In genomic region chr19:1002600-1002999, GRCh38 we compare ENCODE assay signal across 16 cellular contexts. TPM values are rescaled to one million over a fixed set of nuclear protein-coding genes. Genes with fewer than 3 reads are reported as not detected.
A peak's percentile ranks its signal among the peaks of the same experiment; 100 is the strongest.
DNase-seq lines count a peak whose midpoint lies in the region; ATAC-seq and TF ChIP-seq lines count a peak whose summit lies in the region.
"Had no signal": no experiment of that assay in that cellular context is flagged by ENCODE, and none has a peak within 500 bp of the region (broad histone marks: within the 10 kb centered on the region; RNA-seq: fewer than 3 reads in every experiment).

No MANE protein-coding gene starts in this region.

- H3K27ac Mint-ChIP-seq in activated T-cell treated with anti-CD3 and anti-CD28 coated beads, Interleukin-2, amount 50 U/mL, for 72 hours: peak overlapping the region; percentile 33
- H3K27ac Mint-ChIP-seq in T-cell: peak overlapping the region; percentile 9 to 22
- H3K27ac Mint-ChIP-seq in endothelial cell (ENCODE audit: unreplicated experiment): no peak overlapping the region
- peak overlapping the region; percentile 15 for H3K27ac Mint-ChIP-seq in stimulated activated memory B cell treated with anti-CD40 and anti-IgM and Interleukin-4, amounts not matched to agents 10 μg/mL and 1 μg/mL and 100 μg/mL, for 72 hours
- no peak overlapping the region for H3K27ac Mint-ChIP-seq in activated T-helper 2 cell treated with anti-CD3 and anti-CD28 coated beads, Interferon-gamma antibody, Interleukin-2, Interleukin-4, amounts not matched to agents 10 μg/mL and 5 μg/mL and 100 μg/mL, durations not matched to agents 14 hours and 24 hours and 36 hours
- H3K27ac Mint-ChIP-seq: CD14-positive monocyte; CD8-positive, alpha-beta T cell; HFFc6 had no signal

- H3K36me3 Mint-ChIP-seq in activated T-cell treated with anti-CD3 and anti-CD28 coated beads, Interleukin-2, amount 50 U/mL, for 72 hours (ENCODE audit: insufficient read depth in 2 of 2): no peaks in the 10 kb centered on the region
- no peaks in the 10 kb centered on the region for H3K36me3 Mint-ChIP-seq in T-cell
- peaks cover 4% of the 10 kb centered on the region for H3K36me3 Mint-ChIP-seq in endothelial cell (ENCODE audit: low read depth, unreplicated experiment)
- H3K36me3 Mint-ChIP-seq in stimulated activated memory B cell treated with anti-CD40 and anti-IgM and Interleukin-4, amounts not matched to agents 10 μg/mL and 1 μg/mL and 100 μg/mL, for 72 hours: peaks cover 10% of the 10 kb centered on the region
- H3K36me3 Mint-ChIP-seq in activated T-helper 2 cell treated with anti-CD3 and anti-CD28 coated beads, Interferon-gamma antibody, Interleukin-2, Interleukin-4, amounts not matched to agents 10 μg/mL and 5 μg/mL and 100 μg/mL, durations not matched to agents 14 hours and 24 hours and 36 hours (ENCODE audit: low read depth): no peaks in the 10 kb centered on the region

- no peak overlapping the region for H3K4me3 Mint-ChIP-seq in activated T-cell treated with anti-CD3 and anti-CD28 coated beads, Interleukin-2, amount 50 U/mL, for 72 hours
- no peak overlapping the region for H3K4me3 Mint-ChIP-seq in T-cell
- H3K4me3 Mint-ChIP-seq in endothelial cell (ENCODE audit: unreplicated experiment): peak overlapping the region; percentile 17
- no peak overlapping the region for H3K4me3 Mint-ChIP-seq in stimulated activated memory B cell treated with anti-CD40 and anti-IgM and Interleukin-4, amounts not matched to agents 10 μg/mL and 1 μg/mL and 100 μg/mL, for 72 hours
- H3K4me3 Mint-ChIP-seq in activated T-helper 2 cell treated with anti-CD3 and anti-CD28 coated beads, Interferon-gamma antibody, Interleukin-2, Interleukin-4, amounts not matched to agents 10 μg/mL and 5 μg/mL and 100 μg/mL, durations not matched to agents 14 hours and 24 hours and 36 hours (ENCODE audit: low read depth): no peak overlapping the region
- H3K4me3 Mint-ChIP-seq: CD8-positive, alpha-beta T cell; HFFc6 had no signal

- no peaks in the 10 kb centered on the region for H3K9me3 Mint-ChIP-seq in activated T-cell treated with anti-CD3 and anti-CD28 coated beads, Interleukin-2, amount 50 U/mL, for 72 hours
- no peaks in the 10 kb centered on the region for H3K9me3 Mint-ChIP-seq in T-cell
- H3K9me3 Mint-ChIP-seq in endothelial cell (ENCODE audit: unreplicated experiment): no peaks in the 10 kb centered on the region
- H3K9me3 Mint-ChIP-seq in stimulated activated memory B cell treated with anti-CD40 and anti-IgM and Interleukin-4, amounts not matched to agents 10 μg/mL and 1 μg/mL and 100 μg/mL, for 72 hours: no peaks in the 10 kb centered on the region
- H3K9me3 Mint-ChIP-seq in activated T-helper 2 cell treated with anti-CD3 and anti-CD28 coated beads, Interferon-gamma antibody, Interleukin-2, Interleukin-4, amounts not matched to agents 10 μg/mL and 5 μg/mL and 100 μg/mL, durations not matched to agents 14 hours and 24 hours and 36 hours: no peaks in the 10 kb centered on the region
- H3K9me3 Mint-ChIP-seq: CD8-positive, alpha-beta T cell had no signal

- peaks cover 13% of the 10 kb centered on the region for H3K4me1 Mint-ChIP-seq in activated T-cell treated with anti-CD3 and anti-CD28 coated beads, Interleukin-2, amount 50 U/mL, for 72 hours (ENCODE audit: low read depth)
- peaks cover 9 to 11% (median 9%) of the 10 kb centered on the region in 3 donors for H3K4me1 Mint-ChIP-seq in T-cell
- H3K4me1 Mint-ChIP-seq in endothelial cell (ENCODE audit: unreplicated experiment): no peaks in the 10 kb centered on the region
- H3K4me1 Mint-ChIP-seq in stimulated activated memory B cell treated with anti-CD40 and anti-IgM and Interleukin-4, amounts not matched to agents 10 μg/mL and 1 μg/mL and 100 μg/mL, for 72 hours: peaks cover 32% of the 10 kb centered on the region
- H3K4me1 Mint-ChIP-seq in activated T-helper 2 cell treated with anti-CD3 and anti-CD28 coated beads, Interferon-gamma antibody, Interleukin-2, Interleukin-4, amounts not matched to agents 10 μg/mL and 5 μg/mL and 100 μg/mL, durations not matched to agents 14 hours and 24 hours and 36 hours (ENCODE audit: low read depth): peaks cover 1% of the 10 kb centered on the region

- CTCF ChIA-PET in T-cell (lab: Charles Lee): interaction anchor here in 1 of 2 donors (0.6 to 0.7 kb wide), 3 partner anchors 14 to 124 kb away, joined by 3 to 5 read pairs (median 5); no protein-coding TSS in a partner anchor
- CTCF ChIA-PET in GM10248 (lab: Yijun Ruan, JAX): no interaction called here

- intact Hi-C loops in activated T-helper 2 cell treated with anti-CD3 and anti-CD28 coated beads, Interferon-gamma antibody, Interleukin-2, Interleukin-4, amounts not matched to agents 10 μg/mL and 5 μg/mL and 100 μg/mL, durations not matched to agents 14 hours and 24 hours and 36 hours (cut with micrococcal nuclease): no loop called here

- H3K27me3 Mint-ChIP-seq in activated T-cell treated with anti-CD3 and anti-CD28 coated beads, Interleukin-2, amount 50 U/mL, for 72 hours (ENCODE audit: low read depth): peaks cover 31% of the 10 kb centered on the region
- H3K27me3 Mint-ChIP-seq in T-cell: peaks cover 17 to 29% of the 10 kb centered on the region in 2 donors
- peaks cover 15% of the 10 kb centered on the region for H3K27me3 Mint-ChIP-seq in endothelial cell (ENCODE audit: unreplicated experiment)
- peaks cover 54% of the 10 kb centered on the region for H3K27me3 Mint-ChIP-seq in stimulated activated memory B cell treated with anti-CD40 and anti-IgM and Interleukin-4, amounts not matched to agents 10 μg/mL and 1 μg/mL and 100 μg/mL, for 72 hours
- H3K27me3 Mint-ChIP-seq in activated T-helper 2 cell treated with anti-CD3 and anti-CD28 coated beads, Interferon-gamma antibody, Interleukin-2, Interleukin-4, amounts not matched to agents 10 μg/mL and 5 μg/mL and 100 μg/mL, durations not matched to agents 14 hours and 24 hours and 36 hours (ENCODE audit: low read depth): peaks cover 22% of the 10 kb centered on the region

- no peak for DNase-seq in activated T-cell treated with anti-CD3 and anti-CD28 coated beads, Interleukin-2, amount 50 U/mL, for 72 hours
- DNase-seq in activated T-cell treated with anti-CD3 and anti-CD28 coated beads for 4 hours (no peak), T-cell (no peak), endothelial cell (ENCODE audit: low spot score) (no peak), GM10248 (ENCODE audit: extremely low spot score) (no peak)
- DNase-seq in activated T-helper 2 cell treated with anti-CD3 and anti-CD28 coated beads, Interferon-gamma antibody, Interleukin-2, Interleukin-4, amounts not matched to agents 10 μg/mL and 5 μg/mL and 100 μg/mL, durations not matched to agents 14 hours and 24 hours and 36 hours (ENCODE audit: low spot score): no peak
- DNase-seq: CD8-positive, alpha-beta T cell; COR-L47; DMS153; DMS79 treated with DMSO at 0.1 percent for 48 hours; EL; GOT3; HFFc6 had no signal

- TF ChIP-seq CTCF in endothelial cell (IDR thresholded peaks at IDR 0.05; ENCODE audit: unreplicated experiment): no peak
- TF ChIP-seq CTCF in GM10248 (IDR thresholded peaks at IDR 0.05; ENCODE audit: control extremely low read depth, extremely low read depth, low read depth, missing control alignments): no peak

- no peak for ATAC-seq in activated T-cell treated with anti-CD3 and anti-CD28 coated beads, Interleukin-2, amount 50 U/mL, for 72 hours (replicated peaks in 1 of 2)
- ATAC-seq in T-cell (replicated peaks in 1 of 4): no peak
- no peak for ATAC-seq in stimulated activated memory B cell treated with anti-CD40 and anti-IgM and Interleukin-4, amounts not matched to agents 10 μg/mL and 1 μg/mL and 100 μg/mL, for 72 hours
- no peak for ATAC-seq in GM18520 (IDR thresholded peaks at IDR 0.05; ENCODE audit: unreplicated experiment)
- ATAC-seq: CD8-positive, alpha-beta T cell had no signal

- POLR2A ChIA-PET in T-cell (lab: Charles Lee): no interaction called here
- POLR2A ChIA-PET in GM10248 (lab: Yijun Ruan, JAX): interaction anchor here (0.6 to 0.7 kb wide), 2 partner anchors 15 to 1148 kb away, joined by 3 to 4 read pairs; no protein-coding TSS in a partner anchor

RNA-seq across cellular contexts. Expression of gene GRIN3B, which starts 2.4 kb away (rescaled TPM):
- total RNA-seq in activated T-cell treated with anti-CD3 and anti-CD28 coated beads, Interleukin-2, amount 50 U/mL, for 72 hours: under 1 TPM; 0.10 to 0.35 TPM
- under 1 TPM in 3 of 5 donors, not detected in 2; 0.07 to 0.44 (median 0.09) TPM for total RNA-seq in T-cell
- total RNA-seq in endothelial cell (ENCODE audit: unreplicated experiment): 0.95 TPM
- 0.11 TPM in 1 of 2 replicates, not detected in the other for total RNA-seq in activated T-helper 2 cell treated with anti-CD3 and anti-CD28 coated beads, Interferon-gamma antibody, Interleukin-2, Interleukin-4, amounts not matched to agents 10 μg/mL and 5 μg/mL and 100 μg/mL, durations not matched to agents 14 hours and 24 hours and 36 hours

RNA-seq across cellular contexts. Expression of gene TMEM259, which starts 18.3 kb away (rescaled TPM):
- total RNA-seq in activated T-cell treated with anti-CD3 and anti-CD28 coated beads, Interleukin-2, amount 50 U/mL, for 72 hours: 100 to 1,000 TPM; 125 to 127 TPM
- total RNA-seq in T-cell: 100 to 1,000 TPM; 319 to 423 (median 372) TPM
- 182 TPM for total RNA-seq in endothelial cell (ENCODE audit: unreplicated experiment)
- total RNA-seq in activated T-helper 2 cell treated with anti-CD3 and anti-CD28 coated beads, Interferon-gamma antibody, Interleukin-2, Interleukin-4, amounts not matched to agents 10 μg/mL and 5 μg/mL and 100 μg/mL, durations not matched to agents 14 hours and 24 hours and 36 hours: 137 and 138 TPM in 2 replicates

RNA-seq across cellular contexts. Expression of gene WDR18, which starts 18.5 kb away (rescaled TPM):
- total RNA-seq in activated T-cell treated with anti-CD3 and anti-CD28 coated beads, Interleukin-2, amount 50 U/mL, for 72 hours: 10 to 100 TPM; 59.6 TPM
- 10 to 100 TPM; 24.6 to 65.9 (median 53.5) TPM for total RNA-seq in T-cell
- 53.1 TPM for total RNA-seq in endothelial cell (ENCODE audit: unreplicated experiment)
- total RNA-seq in activated T-helper 2 cell treated with anti-CD3 and anti-CD28 coated beads, Interferon-gamma antibody, Interleukin-2, Interleukin-4, amounts not matched to agents 10 μg/mL and 5 μg/mL and 100 μg/mL, durations not matched to agents 14 hours and 24 hours and 36 hours: 88.6 and 94.9 TPM in 2 replicates

RNA-seq across cellular contexts. Expression of gene RNU6-2, which starts 18.7 kb away (rescaled TPM):
- not detected for total RNA-seq in activated T-cell treated with anti-CD3 and anti-CD28 coated beads, Interleukin-2, amount 50 U/mL, for 72 hours
- total RNA-seq in T-cell (not detected), endothelial cell (ENCODE audit: unreplicated experiment) (not detected)
- not detected in 2 replicates for total RNA-seq in activated T-helper 2 cell treated with anti-CD3 and anti-CD28 coated beads, Interferon-gamma antibody, Interleukin-2, Interleukin-4, amounts not matched to agents 10 μg/mL and 5 μg/mL and 100 μg/mL, durations not matched to agents 14 hours and 24 hours and 36 hours
- total RNA-seq: CD8-positive, alpha-beta T cell; HFFc6 had no signal

RNA-seq across cellular contexts. Expression of gene CNN2, which starts 23.8 kb away (rescaled TPM):
- 100 to 1,000 TPM in 1 of 2 donors, 10 to 100 TPM in 1; 98.9 to 124 TPM for total RNA-seq in activated T-cell treated with anti-CD3 and anti-CD28 coated beads, Interleukin-2, amount 50 U/mL, for 72 hours
- 100 to 1,000 TPM; 239 to 385 (median 314) TPM for total RNA-seq in T-cell
- 456 TPM for total RNA-seq in endothelial cell (ENCODE audit: unreplicated experiment)
- total RNA-seq in activated T-helper 2 cell treated with anti-CD3 and anti-CD28 coated beads, Interferon-gamma antibody, Interleukin-2, Interleukin-4, amounts not matched to agents 10 μg/mL and 5 μg/mL and 100 μg/mL, durations not matched to agents 14 hours and 24 hours and 36 hours: 160 and 163 TPM in 2 replicates

Comparison
In these comparisons a context has a peak if more than half of its experiments do, and no peak if none do; other contexts are left out.
1. H3K27ac Mint-ChIP-seq: peak in activated T-cell treated with anti-CD3 and anti-CD28 coated beads, Interleukin-2, amount 50 U/mL, for 72 hours (single experiment), T-cell (2 of 2) and stimulated activated memory B cell treated with anti-CD40 and anti-IgM and Interleukin-4, amounts not matched to agents 10 μg/mL and 1 μg/mL and 100 μg/mL, for 72 hours (single experiment); none in endothelial cell (single experiment) and activated T-helper 2 cell treated with anti-CD3 and anti-CD28 coated beads, Interferon-gamma antibody, Interleukin-2, Interleukin-4, amounts not matched to agents 10 μg/mL and 5 μg/mL and 100 μg/mL, durations not matched to agents 14 hours and 24 hours and 36 hours (single experiment).